In genomic region chr16:67191995-67192681, GRCh38 we compare ENCODE assay signal across 1 cellular context.
TF ChIP-seq lines count a peak whose summit lies in the region.

A gene with protein sequence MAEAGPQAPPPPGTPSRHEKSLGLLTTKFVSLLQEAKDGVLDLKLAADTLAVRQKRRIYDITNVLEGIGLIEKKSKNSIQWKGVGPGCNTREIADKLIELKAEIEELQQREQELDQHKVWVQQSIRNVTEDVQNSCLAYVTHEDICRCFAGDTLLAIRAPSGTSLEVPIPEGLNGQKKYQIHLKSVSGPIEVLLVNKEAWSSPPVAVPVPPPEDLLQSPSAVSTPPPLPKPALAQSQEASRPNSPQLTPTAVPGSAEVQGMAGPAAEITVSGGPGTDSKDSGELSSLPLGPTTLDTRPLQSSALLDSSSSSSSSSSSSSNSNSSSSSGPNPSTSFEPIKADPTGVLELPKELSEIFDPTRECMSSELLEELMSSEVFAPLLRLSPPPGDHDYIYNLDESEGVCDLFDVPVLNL (plus strand): TSS chr16:67192155. CDS start chr16:67192228, 73 bp downstream.

TF ChIP-seq in HepG2, 621 proteins besides CTCF, POLR2A, EP300 and RAD21 (continued from another document and continues in another):
- TF ChIP-seq GLMP (CRISPR knock-in tag; IDR thresholded peaks at IDR 0.05; ENCODE audit: borderline replicate concordance) (no peak), REL (CRISPR knock-in tag; conservative IDR thresholded peaks at IDR 0.05) (no peak), ZNF235 (CRISPR knock-in tag; IDR thresholded peaks at IDR 0.05; ENCODE audit: borderline replicate concordance) (peak; percentile 91; the same call in 1 of the 2 replicates), JUNB (CRISPR knock-in tag; IDR thresholded peaks at IDR 0.05; ENCODE audit: borderline replicate concordance) (no peak), IKZF1 (IDR thresholded peaks at IDR 0.05) (no peak), SIN3B (IDR thresholded peaks at IDR 0.05; ENCODE audit: low read length) (peak; percentile 62; the same call in 1 of the 2 replicates), RXRB (CRISPR knock-in tag; IDR thresholded peaks at IDR 0.05; ENCODE audit: borderline replicate concordance) (peak; percentile 55), HOXD1 (CRISPR knock-in tag; IDR thresholded peaks at IDR 0.05) (peak; percentile 78), NR3C1 (CRISPR knock-in tag; IDR thresholded peaks at IDR 0.05) (no peak), ZNF83 (CRISPR knock-in tag; IDR thresholded peaks at IDR 0.05; ENCODE audit: borderline replicate concordance) (no peak), SMARCC2 (IDR thresholded peaks at IDR 0.05) (no peak), NFYC (CRISPR knock-in tag; IDR thresholded peaks at IDR 0.05) (peak; percentile 49; the same call in 1 of the 2 replicates), MTA1 (CRISPR knock-in tag; IDR thresholded peaks at IDR 0.05; ENCODE audit: borderline replicate concordance) (no peak), YEATS4 (CRISPR knock-in tag; IDR thresholded peaks at IDR 0.05; ENCODE audit: borderline replicate concordance) (peak; percentile 83), ZBTB2 (CRISPR knock-in tag; IDR thresholded peaks at IDR 0.05; ENCODE audit: low read depth) (peak; percentile 91), ZBTB7A (CRISPR knock-in tag; IDR thresholded peaks at IDR 0.05) (no peak), FOXK1 (CRISPR knock-in tag; IDR thresholded peaks at IDR 0.05; ENCODE audit: borderline replicate concordance, low read depth) (peak; percentile 82), ELF1 (CRISPR knock-in tag; IDR thresholded peaks at IDR 0.05) (peak; percentile 97), CEBPG (CRISPR knock-in tag; IDR thresholded peaks at IDR 0.05) (peak; percentile 38; the same call in 1 of the 2 replicates), PAWR (CRISPR knock-in tag; IDR thresholded peaks at IDR 0.05; ENCODE audit: borderline replicate concordance) (no peak), ZXDC (CRISPR knock-in tag; IDR thresholded peaks at IDR 0.05) (0 out of 2 replicates have a peak, but pooled peaks have one; percentile 17), CENPBD1 (CRISPR knock-in tag; IDR thresholded peaks at IDR 0.05; ENCODE audit: borderline replicate concordance, low read depth) (no peak; the same call in 1 of the 2 replicates), ZNF564 (CRISPR knock-in tag; IDR thresholded peaks at IDR 0.05) (peak; percentile 80; the same call in 1 of the 2 replicates), KDM2A (CRISPR knock-in tag; IDR thresholded peaks at IDR 0.05; ENCODE audit: borderline replicate concordance, low read depth) (peak; percentile 82; the same call in 1 of the 2 replicates), EEA1 (CRISPR knock-in tag; IDR thresholded peaks at IDR 0.05; ENCODE audit: borderline replicate concordance) (peak; percentile 99), ZNF3 (CRISPR knock-in tag; IDR thresholded peaks at IDR 0.05) (no peak), ZSCAN20 (CRISPR knock-in tag; IDR thresholded peaks at IDR 0.05; ENCODE audit: borderline replicate concordance) (peak; percentile 22; the same call in 1 of the 2 replicates), PLRG1 (conservative IDR thresholded peaks at IDR 0.05) (no peak), PPARG (CRISPR knock-in tag; conservative IDR thresholded peaks at IDR 0.05) (no peak; the same call in 1 of the 2 replicates), HDAC1 (CRISPR knock-in tag; IDR thresholded peaks at IDR 0.05) (peak; percentile 88), ZNF619 (CRISPR knock-in tag; IDR thresholded peaks at IDR 0.05) (no peak), MAX (IDR thresholded peaks at IDR 0.05) (peak; percentile 63; the same call in 1 of the 2 replicates), ZFP41 (CRISPR knock-in tag; IDR thresholded peaks at IDR 0.05; ENCODE audit: borderline replicate concordance) (peak; percentile 62; the same call in 1 of the 2 replicates), ZFP62 (CRISPR knock-in tag; IDR thresholded peaks at IDR 0.05) (no peak)
- TF ChIP-seq, protein P1, sequence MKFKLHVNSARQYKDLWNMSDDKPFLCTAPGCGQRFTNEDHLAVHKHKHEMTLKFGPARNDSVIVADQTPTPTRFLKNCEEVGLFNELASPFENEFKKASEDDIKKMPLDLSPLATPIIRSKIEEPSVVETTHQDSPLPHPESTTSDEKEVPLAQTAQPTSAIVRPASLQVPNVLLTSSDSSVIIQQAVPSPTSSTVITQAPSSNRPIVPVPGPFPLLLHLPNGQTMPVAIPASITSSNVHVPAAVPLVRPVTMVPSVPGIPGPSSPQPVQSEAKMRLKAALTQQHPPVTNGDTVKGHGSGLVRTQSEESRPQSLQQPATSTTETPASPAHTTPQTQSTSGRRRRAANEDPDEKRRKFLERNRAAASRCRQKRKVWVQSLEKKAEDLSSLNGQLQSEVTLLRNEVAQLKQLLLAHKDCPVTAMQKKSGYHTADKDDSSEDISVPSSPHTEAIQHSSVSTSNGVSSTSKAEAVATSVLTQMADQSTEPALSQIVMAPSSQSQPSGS (CRISPR knock-in tag; IDR thresholded peaks at IDR 0.05) = peak; percentile 82; the same call in 1 of the 2 replicates
- TF ChIP-seq, protein P2, sequence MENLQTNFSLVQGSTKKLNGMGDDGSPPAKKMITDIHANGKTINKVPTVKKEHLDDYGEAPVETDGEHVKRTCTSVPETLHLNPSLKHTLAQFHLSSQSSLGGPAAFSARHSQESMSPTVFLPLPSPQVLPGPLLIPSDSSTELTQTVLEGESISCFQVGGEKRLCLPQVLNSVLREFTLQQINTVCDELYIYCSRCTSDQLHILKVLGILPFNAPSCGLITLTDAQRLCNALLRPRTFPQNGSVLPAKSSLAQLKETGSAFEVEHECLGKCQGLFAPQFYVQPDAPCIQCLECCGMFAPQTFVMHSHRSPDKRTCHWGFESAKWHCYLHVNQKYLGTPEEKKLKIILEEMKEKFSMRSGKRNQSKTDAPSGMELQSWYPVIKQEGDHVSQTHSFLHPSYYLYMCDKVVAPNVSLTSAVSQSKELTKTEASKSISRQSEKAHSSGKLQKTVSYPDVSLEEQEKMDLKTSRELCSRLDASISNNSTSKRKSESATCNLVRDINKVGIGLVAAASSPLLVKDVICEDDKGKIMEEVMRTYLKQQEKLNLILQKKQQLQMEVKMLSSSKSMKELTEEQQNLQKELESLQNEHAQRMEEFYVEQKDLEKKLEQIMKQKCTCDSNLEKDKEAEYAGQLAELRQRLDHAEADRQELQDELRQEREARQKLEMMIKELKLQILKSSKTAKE (CRISPR knock-in tag; IDR thresholded peaks at IDR 0.05; ENCODE audit: borderline replicate concordance) = 0 out of 2 replicates have a peak, but pooled peaks have one; percentile 8
- TF ChIP-seq, protein P3, sequence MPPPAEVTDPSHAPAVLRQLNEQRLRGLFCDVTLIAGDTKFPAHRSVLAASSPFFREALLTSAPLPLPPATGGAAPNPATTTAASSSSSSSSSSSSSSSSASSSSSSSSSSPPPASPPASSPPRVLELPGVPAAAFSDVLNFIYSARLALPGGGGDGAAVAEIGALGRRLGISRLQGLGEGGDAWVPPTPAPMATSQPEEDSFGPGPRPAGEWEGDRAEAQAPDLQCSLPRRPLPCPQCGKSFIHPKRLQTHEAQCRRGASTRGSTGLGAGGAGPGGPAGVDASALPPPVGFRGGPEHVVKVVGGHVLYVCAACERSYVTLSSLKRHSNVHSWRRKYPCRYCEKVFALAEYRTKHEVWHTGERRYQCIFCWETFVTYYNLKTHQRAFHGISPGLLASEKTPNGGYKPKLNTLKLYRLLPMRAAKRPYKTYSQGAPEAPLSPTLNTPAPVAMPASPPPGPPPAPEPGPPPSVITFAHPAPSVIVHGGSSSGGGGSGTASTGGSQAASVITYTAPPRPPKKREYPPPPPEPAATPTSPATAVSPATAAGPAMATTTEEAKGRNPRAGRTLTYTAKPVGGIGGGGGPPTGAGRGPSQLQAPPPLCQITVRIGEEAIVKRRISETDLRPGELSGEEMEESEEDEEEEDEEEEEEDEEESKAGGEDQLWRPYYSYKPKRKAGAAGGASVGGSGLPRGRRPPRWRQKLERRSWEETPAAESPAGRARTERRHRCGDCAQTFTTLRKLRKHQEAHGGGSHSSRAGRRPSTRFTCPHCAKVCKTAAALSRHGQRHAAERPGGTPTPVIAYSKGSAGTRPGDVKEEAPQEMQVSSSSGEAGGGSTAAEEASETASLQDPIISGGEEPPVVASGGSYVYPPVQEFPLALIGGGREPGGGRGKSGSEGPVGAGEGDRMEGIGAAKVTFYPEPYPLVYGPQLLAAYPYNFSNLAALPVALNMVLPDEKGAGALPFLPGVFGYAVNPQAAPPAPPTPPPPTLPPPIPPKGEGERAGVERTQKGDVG (CRISPR knock-in tag; IDR thresholded peaks at IDR 0.05; ENCODE audit: borderline replicate concordance) = no peak
- TF ChIP-seq, protein P4, sequence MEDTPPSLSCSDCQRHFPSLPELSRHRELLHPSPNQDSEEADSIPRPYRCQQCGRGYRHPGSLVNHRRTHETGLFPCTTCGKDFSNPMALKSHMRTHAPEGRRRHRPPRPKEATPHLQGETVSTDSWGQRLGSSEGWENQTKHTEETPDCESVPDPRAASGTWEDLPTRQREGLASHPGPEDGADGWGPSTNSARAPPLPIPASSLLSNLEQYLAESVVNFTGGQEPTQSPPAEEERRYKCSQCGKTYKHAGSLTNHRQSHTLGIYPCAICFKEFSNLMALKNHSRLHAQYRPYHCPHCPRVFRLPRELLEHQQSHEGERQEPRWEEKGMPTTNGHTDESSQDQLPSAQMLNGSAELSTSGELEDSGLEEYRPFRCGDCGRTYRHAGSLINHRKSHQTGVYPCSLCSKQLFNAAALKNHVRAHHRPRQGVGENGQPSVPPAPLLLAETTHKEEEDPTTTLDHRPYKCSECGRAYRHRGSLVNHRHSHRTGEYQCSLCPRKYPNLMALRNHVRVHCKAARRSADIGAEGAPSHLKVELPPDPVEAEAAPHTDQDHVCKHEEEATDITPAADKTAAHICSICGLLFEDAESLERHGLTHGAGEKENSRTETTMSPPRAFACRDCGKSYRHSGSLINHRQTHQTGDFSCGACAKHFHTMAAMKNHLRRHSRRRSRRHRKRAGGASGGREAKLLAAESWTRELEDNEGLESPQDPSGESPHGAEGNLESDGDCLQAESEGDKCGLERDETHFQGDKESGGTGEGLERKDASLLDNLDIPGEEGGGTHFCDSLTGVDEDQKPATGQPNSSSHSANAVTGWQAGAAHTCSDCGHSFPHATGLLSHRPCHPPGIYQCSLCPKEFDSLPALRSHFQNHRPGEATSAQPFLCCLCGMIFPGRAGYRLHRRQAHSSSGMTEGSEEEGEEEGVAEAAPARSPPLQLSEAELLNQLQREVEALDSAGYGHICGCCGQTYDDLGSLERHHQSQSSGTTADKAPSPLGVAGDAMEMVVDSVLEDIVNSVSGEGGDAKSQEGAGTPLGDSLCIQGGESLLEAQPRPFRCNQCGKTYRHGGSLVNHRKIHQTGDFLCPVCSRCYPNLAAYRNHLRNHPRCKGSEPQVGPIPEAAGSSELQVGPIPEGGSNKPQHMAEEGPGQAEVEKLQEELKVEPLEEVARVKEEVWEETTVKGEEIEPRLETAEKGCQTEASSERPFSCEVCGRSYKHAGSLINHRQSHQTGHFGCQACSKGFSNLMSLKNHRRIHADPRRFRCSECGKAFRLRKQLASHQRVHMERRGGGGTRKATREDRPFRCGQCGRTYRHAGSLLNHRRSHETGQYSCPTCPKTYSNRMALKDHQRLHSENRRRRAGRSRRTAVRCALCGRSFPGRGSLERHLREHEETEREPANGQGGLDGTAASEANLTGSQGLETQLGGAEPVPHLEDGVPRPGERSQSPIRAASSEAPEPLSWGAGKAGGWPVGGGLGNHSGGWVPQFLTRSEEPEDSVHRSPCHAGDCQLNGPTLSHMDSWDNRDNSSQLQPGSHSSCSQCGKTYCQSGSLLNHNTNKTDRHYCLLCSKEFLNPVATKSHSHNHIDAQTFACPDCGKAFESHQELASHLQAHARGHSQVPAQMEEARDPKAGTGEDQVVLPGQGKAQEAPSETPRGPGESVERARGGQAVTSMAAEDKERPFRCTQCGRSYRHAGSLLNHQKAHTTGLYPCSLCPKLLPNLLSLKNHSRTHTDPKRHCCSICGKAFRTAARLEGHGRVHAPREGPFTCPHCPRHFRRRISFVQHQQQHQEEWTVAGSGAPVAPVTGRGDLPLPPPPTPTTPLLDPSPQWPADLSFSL (CRISPR knock-in tag; IDR thresholded peaks at IDR 0.05) = no peak
- TF ChIP-seq, protein P5, sequence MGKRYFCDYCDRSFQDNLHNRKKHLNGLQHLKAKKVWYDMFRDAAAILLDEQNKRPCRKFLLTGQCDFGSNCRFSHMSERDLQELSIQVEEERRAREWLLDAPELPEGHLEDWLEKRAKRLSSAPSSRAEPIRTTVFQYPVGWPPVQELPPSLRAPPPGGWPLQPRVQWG (CRISPR knock-in tag; IDR thresholded peaks at IDR 0.05; ENCODE audit: borderline replicate concordance, low read depth) = no peak
